ENCODE assay signal across 1 cellular context in the genomic region with DNA sequence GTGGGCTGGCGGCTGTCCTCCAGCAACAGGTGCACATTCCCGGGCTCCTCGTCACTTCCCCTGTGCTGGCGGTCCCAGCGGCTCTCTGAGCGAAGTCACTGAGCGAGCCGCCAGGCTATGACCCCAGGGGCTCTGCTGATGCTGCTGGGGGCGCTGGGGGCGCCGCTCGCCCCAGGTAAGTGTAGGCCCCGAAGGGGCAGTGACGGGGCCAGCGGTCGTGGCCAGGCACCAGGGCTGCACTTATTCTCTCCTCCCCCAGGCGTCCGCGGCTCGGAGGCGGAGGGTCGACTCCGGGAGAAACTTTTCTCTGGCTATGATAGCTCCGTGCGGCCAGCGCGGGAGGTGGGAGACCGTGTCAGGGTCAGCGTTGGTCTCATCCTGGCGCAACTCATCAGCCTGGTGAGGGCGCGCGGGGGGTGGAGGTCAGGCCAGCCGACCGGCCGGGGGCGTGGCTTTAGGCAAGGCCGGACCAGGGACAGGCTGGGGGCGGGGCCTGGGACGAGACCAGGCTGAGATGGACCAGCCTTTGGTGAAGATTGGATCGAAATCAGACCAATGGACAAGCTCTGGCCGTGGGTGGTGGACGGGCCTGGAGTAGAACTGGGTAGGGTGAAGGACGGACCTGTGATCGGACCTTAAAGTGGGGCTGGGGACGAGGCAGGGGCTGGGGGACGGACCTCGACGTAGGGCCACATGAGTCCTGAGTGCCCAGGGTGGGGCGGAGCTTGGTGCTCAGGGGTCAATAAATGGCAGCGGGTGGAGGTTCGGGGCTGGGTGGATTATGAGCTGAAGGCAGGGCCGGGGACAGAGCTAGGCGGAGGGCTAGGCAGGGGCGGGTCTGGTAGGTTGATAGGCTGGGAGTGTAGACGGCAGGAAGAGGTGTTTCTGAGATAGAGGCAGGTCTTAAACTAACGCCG.
A peak's percentile ranks its signal among the peaks of the same experiment; 100 is the strongest.
TF ChIP-seq lines count a peak whose summit lies in the region.

A gene with protein sequence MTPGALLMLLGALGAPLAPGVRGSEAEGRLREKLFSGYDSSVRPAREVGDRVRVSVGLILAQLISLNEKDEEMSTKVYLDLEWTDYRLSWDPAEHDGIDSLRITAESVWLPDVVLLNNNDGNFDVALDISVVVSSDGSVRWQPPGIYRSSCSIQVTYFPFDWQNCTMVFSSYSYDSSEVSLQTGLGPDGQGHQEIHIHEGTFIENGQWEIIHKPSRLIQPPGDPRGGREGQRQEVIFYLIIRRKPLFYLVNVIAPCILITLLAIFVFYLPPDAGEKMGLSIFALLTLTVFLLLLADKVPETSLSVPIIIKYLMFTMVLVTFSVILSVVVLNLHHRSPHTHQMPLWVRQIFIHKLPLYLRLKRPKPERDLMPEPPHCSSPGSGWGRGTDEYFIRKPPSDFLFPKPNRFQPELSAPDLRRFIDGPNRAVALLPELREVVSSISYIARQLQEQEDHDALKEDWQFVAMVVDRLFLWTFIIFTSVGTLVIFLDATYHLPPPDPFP (plus strand): TSS at position 51 of the 917 bp plus-strand sequence. CDS start 67 bp downstream, at position 118.

TF ChIP-seq in K562, 482 proteins besides CTCF, POLR2A, EP300 and RAD21 (continued from another document):
- TF ChIP-seq, protein P1, sequence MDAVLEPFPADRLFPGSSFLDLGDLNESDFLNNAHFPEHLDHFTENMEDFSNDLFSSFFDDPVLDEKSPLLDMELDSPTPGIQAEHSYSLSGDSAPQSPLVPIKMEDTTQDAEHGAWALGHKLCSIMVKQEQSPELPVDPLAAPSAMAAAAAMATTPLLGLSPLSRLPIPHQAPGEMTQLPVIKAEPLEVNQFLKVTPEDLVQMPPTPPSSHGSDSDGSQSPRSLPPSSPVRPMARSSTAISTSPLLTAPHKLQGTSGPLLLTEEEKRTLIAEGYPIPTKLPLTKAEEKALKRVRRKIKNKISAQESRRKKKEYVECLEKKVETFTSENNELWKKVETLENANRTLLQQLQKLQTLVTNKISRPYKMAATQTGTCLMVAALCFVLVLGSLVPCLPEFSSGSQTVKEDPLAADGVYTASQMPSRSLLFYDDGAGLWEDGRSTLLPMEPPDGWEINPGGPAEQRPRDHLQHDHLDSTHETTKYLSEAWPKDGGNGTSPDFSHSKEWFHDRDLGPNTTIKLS (IDR thresholded peaks at IDR 0.05; ENCODE audit: borderline replicate concordance, low read depth) = no peak
- TF ChIP-seq, protein P2, sequence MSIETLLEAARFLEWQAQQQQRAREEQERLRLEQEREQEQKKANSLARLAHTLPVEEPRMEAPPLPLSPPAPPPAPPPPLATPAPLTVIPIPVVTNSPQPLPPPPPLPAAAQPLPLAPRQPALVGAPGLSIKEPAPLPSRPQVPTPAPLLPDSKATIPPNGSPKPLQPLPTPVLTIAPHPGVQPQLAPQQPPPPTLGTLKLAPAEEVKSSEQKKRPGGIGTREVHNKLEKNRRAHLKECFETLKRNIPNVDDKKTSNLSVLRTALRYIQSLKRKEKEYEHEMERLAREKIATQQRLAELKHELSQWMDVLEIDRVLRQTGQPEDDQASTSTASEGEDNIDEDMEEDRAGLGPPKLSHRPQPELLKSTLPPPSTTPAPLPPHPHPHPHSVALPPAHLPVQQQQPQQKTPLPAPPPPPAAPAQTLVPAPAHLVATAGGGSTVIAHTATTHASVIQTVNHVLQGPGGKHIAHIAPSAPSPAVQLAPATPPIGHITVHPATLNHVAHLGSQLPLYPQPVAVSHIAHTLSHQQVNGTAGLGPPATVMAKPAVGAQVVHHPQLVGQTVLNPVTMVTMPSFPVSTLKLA (conservative IDR thresholded peaks at IDR 0.05) = peak in 1 of 2 experiments; percentile 20; a peak in 1 of 4 replicates
- TF ChIP-seq LCOR (CRISPR knock-in tag; IDR thresholded peaks at IDR 0.05) (no peak), RBM14 (IDR thresholded peaks at IDR 0.05; ENCODE audit: borderline replicate concordance, insufficient read depth, low read depth, low read length) (no peak), POLR2G (IDR thresholded peaks at IDR 0.05; ENCODE audit: low read depth, low read length) (peak; percentile 72), SP1 (CRISPR knock-in tag; IDR thresholded peaks at IDR 0.05) (0 out of 2 replicates have a peak, but pooled peaks have one; percentile 32), HDGF (IDR thresholded peaks at IDR 0.05) (no peak), NFIC (IDR thresholded peaks at IDR 0.05) (0 out of 2 replicates have a peak, but pooled peaks have one; percentile 28), NRF1 (conservative IDR thresholded peaks at IDR 0.05 in 1 of 2, IDR thresholded peaks at IDR 0.05 in 1 of 2) (peak; percentile 61 to 70), ZNF274 (IDR thresholded peaks at IDR 0.05; ENCODE audit: borderline replicate concordance, low read depth, low read length) (no peak)
- TF ChIP-seq, protein P3, sequence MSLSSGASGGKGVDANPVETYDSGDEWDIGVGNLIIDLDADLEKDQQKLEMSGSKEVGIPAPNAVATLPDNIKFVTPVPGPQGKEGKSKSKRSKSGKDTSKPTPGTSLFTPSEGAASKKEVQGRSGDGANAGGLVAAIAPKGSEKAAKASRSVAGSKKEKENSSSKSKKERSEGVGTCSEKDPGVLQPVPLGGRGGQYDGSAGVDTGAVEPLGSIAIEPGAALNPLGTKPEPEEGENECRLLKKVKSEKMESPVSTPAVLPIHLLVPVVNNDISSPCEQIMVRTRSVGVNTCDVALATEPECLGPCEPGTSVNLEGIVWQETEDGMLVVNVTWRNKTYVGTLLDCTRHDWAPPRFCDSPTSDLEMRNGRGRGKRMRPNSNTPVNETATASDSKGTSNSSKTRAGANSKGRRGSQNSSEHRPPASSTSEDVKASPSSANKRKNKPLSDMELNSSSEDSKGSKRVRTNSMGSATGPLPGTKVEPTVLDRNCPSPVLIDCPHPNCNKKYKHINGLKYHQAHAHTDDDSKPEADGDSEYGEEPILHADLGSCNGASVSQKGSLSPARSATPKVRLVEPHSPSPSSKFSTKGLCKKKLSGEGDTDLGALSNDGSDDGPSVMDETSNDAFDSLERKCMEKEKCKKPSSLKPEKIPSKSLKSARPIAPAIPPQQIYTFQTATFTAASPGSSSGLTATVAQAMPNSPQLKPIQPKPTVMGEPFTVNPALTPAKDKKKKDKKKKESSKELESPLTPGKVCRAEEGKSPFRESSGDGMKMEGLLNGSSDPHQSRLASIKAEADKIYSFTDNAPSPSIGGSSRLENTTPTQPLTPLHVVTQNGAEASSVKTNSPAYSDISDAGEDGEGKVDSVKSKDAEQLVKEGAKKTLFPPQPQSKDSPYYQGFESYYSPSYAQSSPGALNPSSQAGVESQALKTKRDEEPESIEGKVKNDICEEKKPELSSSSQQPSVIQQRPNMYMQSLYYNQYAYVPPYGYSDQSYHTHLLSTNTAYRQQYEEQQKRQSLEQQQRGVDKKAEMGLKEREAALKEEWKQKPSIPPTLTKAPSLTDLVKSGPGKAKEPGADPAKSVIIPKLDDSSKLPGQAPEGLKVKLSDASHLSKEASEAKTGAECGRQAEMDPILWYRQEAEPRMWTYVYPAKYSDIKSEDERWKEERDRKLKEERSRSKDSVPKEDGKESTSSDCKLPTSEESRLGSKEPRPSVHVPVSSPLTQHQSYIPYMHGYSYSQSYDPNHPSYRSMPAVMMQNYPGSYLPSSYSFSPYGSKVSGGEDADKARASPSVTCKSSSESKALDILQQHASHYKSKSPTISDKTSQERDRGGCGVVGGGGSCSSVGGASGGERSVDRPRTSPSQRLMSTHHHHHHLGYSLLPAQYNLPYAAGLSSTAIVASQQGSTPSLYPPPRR (CRISPR knock-in tag; IDR thresholded peaks at IDR 0.05; ENCODE audit: borderline replicate concordance) = no peak
- TF ChIP-seq, protein P4, sequence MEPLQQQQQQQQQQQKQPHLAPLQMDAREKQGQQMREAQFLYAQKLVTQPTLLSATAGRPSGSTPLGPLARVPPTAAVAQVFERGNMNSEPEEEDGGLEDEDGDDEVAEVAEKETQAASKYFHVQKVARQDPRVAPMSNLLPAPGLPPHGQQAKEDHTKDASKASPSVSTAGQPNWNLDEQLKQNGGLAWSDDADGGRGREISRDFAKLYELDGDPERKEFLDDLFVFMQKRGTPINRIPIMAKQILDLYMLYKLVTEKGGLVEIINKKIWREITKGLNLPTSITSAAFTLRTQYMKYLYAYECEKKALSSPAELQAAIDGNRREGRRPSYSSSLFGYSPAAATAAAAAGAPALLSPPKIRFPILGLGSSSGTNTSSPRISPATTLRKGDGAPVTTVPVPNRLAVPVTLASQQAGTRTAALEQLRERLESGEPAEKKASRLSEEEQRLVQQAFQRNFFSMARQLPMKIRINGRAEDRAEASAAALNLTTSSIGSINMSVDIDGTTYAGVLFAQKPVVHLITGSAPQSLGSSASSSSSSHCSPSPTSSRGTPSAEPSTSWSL (CRISPR knock-in tag; IDR thresholded peaks at IDR 0.05; ENCODE audit: borderline replicate concordance) = no peak
- TF ChIP-seq, protein P5, sequence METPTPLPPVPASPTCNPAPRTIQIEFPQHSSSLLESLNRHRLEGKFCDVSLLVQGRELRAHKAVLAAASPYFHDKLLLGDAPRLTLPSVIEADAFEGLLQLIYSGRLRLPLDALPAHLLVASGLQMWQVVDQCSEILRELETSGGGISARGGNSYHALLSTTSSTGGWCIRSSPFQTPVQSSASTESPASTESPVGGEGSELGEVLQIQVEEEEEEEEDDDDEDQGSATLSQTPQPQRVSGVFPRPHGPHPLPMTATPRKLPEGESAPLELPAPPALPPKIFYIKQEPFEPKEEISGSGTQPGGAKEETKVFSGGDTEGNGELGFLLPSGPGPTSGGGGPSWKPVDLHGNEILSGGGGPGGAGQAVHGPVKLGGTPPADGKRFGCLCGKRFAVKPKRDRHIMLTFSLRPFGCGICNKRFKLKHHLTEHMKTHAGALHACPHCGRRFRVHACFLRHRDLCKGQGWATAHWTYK (CRISPR knock-in tag; IDR thresholded peaks at IDR 0.05) = no peak
